27 cellular contexts compared by ENCODE assay signal in genomic region chr9:92524881-92525280, GRCh38. TPM values are rescaled to one million over a fixed set of nuclear protein-coding genes. Genes with fewer than 3 reads are reported as not detected.
DNase-seq lines count a peak whose midpoint lies in the region; ATAC-seq, FAIRE-seq and TF ChIP-seq lines count a peak whose summit lies in the region.
"Had no signal": no experiment of that assay in that cellular context is flagged by ENCODE, and none has a peak within 500 bp of the region (broad histone marks: within the 10 kb centered on the region; RNA-seq: fewer than 3 reads in every experiment).

No MANE protein-coding gene starts in this region.

- H3K4me1 ChIP-seq in HepG2 (ENCODE audit: insufficient read depth, low read length) (peaks cover 14% of the 10 kb centered on the region), right lobe of liver (peaks cover 0 to 5% (median 0%) of the 10 kb centered on the region in 4 donors), mesendoderm (ENCODE audit: control insufficient read depth, low read depth, low read length) (no peaks in the 10 kb centered on the region), smooth muscle cell (ENCODE audit: low read depth) (no peaks in the 10 kb centered on the region)
- H3K4me1 ChIP-seq: BLaER1 had no signal

- H3K4me1 Mint-ChIP-seq in activated CD4-positive, alpha-beta memory T cell treated with anti-CD3 and anti-CD28 coated beads for 36 hours (ENCODE audit: low read depth): no peaks in the 10 kb centered on the region
- H3K4me1 Mint-ChIP-seq: CD14-positive monocyte; CD4-positive, alpha-beta memory T cell; CD4-positive, CD25-positive, alpha-beta regulatory T cell; CD8-positive, alpha-beta memory T cell had no signal

- ATAC-seq in HepG2: no peak
- ATAC-seq in right lobe of liver: no peak
- no peak for ATAC-seq in GM21576 (IDR thresholded peaks at IDR 0.05; ENCODE audit: unreplicated experiment)
- ATAC-seq: GM12878 had no signal

- CTCF ChIA-PET in HepG2 (lab: Yijun Ruan, JAX; ENCODE audit: low intra/inter-chr PET ratio, low total read pairs): no interaction called here
- CTCF ChIA-PET in activated CD4-positive, alpha-beta memory T cell treated with anti-CD3 and anti-CD28 coated beads for 36 hours (lab: Charles Lee): no interaction called here

- H3K56ac ChIP-seq in mesendoderm (ENCODE audit: low read length): no peak overlapping the region

- no peak overlapping the region for H3K4me3 ChIP-seq in HepG2 (replicated peaks in 1 of 3; ENCODE audit: insufficient read depth in 1 of 3, low read depth in 2 of 3, low read length in 3 of 3)
- no peak overlapping the region for H3K4me3 ChIP-seq in right lobe of liver
- no peak overlapping the region for H3K4me3 ChIP-seq in mesendoderm (ENCODE audit: low read length)
- H3K4me3 ChIP-seq in smooth muscle cell: no peak overlapping the region
- H3K4me3 ChIP-seq: BLaER1, GM12878 had no signal

- H3K79me2 ChIP-seq in HepG2 (ENCODE audit: insufficient read depth, low read length): no peaks in the 10 kb centered on the region
- H3K79me2 ChIP-seq in mesendoderm (ENCODE audit: control insufficient read depth, insufficient read depth, low read length): no peaks in the 10 kb centered on the region
- H3K79me2 ChIP-seq in smooth muscle cell (ENCODE audit: low read depth): no peaks in the 10 kb centered on the region

- H3K9me3 ChIP-seq in HepG2 (ENCODE audit: low read length) (no peaks in the 10 kb centered on the region), right lobe of liver (no peaks in the 10 kb centered on the region), smooth muscle cell (replicated peaks; ENCODE audit: low read depth) (no peaks in the 10 kb centered on the region)
- H3K9me3 ChIP-seq: BE2C had no signal

- H2BK120ac ChIP-seq in mesendoderm (ENCODE audit: low read depth, low read length): no peak overlapping the region

- H4K20me1 ChIP-seq in HepG2 (ENCODE audit: insufficient read depth, low read length) (no peaks in the 10 kb centered on the region), smooth muscle cell (ENCODE audit: low read depth) (no peaks in the 10 kb centered on the region)
- H4K20me1 ChIP-seq: BLaER1 had no signal

- POLR2A ChIA-PET in HepG2 (lab: Yijun Ruan, JAX): no interaction called here
- POLR2A ChIA-PET in activated CD4-positive, alpha-beta memory T cell treated with anti-CD3 and anti-CD28 coated beads for 36 hours (lab: Charles Lee): no interaction called here

- H2BK15ac ChIP-seq in mesendoderm (replicated peaks; ENCODE audit: low read depth): no peak overlapping the region

- H2AFZ ChIP-seq in HepG2 (ENCODE audit: low read length): no peak overlapping the region
- H2AFZ ChIP-seq in smooth muscle cell (ENCODE audit: low read depth): no peak overlapping the region

- H3K9me3 Mint-ChIP-seq in activated CD4-positive, alpha-beta memory T cell treated with anti-CD3 and anti-CD28 coated beads for 36 hours: no peaks in the 10 kb centered on the region
- H3K9me3 Mint-ChIP-seq: CD14-positive monocyte; CD4-positive, alpha-beta memory T cell; CD8-positive, alpha-beta memory T cell had no signal

- WGBS in HepG2 (ENCODE audit: low lambda C conversion rate): 100% methylated on average over 1 of the region's 1 CpG
- no CpG with 5 or more reads among the region's 1 CpG for whole genome bisulfite sequencing in right lobe of liver (ENCODE audit: insufficient coverage, low coverage, low lambda C conversion rate, missing lambda C conversion rate)
- no CpG with 5 or more reads among the region's 1 CpG for WGBS in mesendoderm (ENCODE audit: extremely low coverage, insufficient coverage, low lambda C conversion rate)
- WGBS in smooth muscle cell (ENCODE audit: low lambda C conversion rate): 96% methylated on average over 1 of the region's 1 CpG

- no TSS peak for BruUV-seq in HepG2 (replicated peaks; lab: Mats Ljungman, UMichigan)

- H3K36me3 ChIP-seq in HepG2 (replicated peaks in 1 of 2; ENCODE audit: control insufficient read depth in 1 of 2, insufficient read depth in 2 of 2, low read length in 2 of 2): no peaks in the 10 kb centered on the region
- no peaks in the 10 kb centered on the region for H3K36me3 ChIP-seq in right lobe of liver
- H3K36me3 ChIP-seq in mesendoderm (ENCODE audit: control insufficient read depth, insufficient read depth, low read length): no peaks in the 10 kb centered on the region
- H3K36me3 ChIP-seq in smooth muscle cell (ENCODE audit: low read depth): no peaks in the 10 kb centered on the region
- H3K36me3 ChIP-seq: BE2C had no signal

- in situ Hi-C loops in HepG2 (cut with HindIII; ENCODE audit: extremely low pct_ligation_motif_present, low pct_unique_long_range_greater_than_20kb): no loop called here

- H3K27me3 ChIP-seq in HepG2 (ENCODE audit: control insufficient read depth in 1 of 2, insufficient read depth in 2 of 2, low read length in 2 of 2): no peaks in the 10 kb centered on the region
- no peaks in the 10 kb centered on the region for H3K27me3 ChIP-seq in right lobe of liver
- H3K27me3 ChIP-seq in mesendoderm (ENCODE audit: insufficient read depth, low read length, poor library complexity): no peaks in the 10 kb centered on the region
- no peaks in the 10 kb centered on the region for H3K27me3 ChIP-seq in smooth muscle cell (ENCODE audit: low read depth)
- H3K27me3 ChIP-seq: BE2C, BLaER1 had no signal

- H3K36me3 Mint-ChIP-seq in activated CD4-positive, alpha-beta memory T cell treated with anti-CD3 and anti-CD28 coated beads for 36 hours: no peaks in the 10 kb centered on the region
- H3K36me3 Mint-ChIP-seq: CD4-positive, alpha-beta memory T cell; CD4-positive, CD25-positive, alpha-beta regulatory T cell had no signal

- no peak overlapping the region for H3K4ac ChIP-seq in mesendoderm (ENCODE audit: low read depth, low read length)

- H3F3A ChIP-seq in smooth muscle cell (ENCODE audit: low read depth): no peaks in the 10 kb centered on the region

- H3K9ac ChIP-seq in HepG2 (ENCODE audit: insufficient read depth, low read depth, low read length) (no peak overlapping the region), mesendoderm (ENCODE audit: low read length) (no peak overlapping the region), smooth muscle cell (ENCODE audit: low read depth) (peak overlapping the region; percentile 1)
- H3K9ac ChIP-seq: BLaER1 had no signal

- H3K4me2 ChIP-seq in HepG2 (ENCODE audit: low read depth, low read length) (no peak overlapping the region), mesendoderm (ENCODE audit: low read length) (no peak overlapping the region), smooth muscle cell (no peak overlapping the region)
- H3K4me2 ChIP-seq: BLaER1 had no signal

- no peak for DNase-seq in HepG2 (ENCODE audit: low spot score)
- no peak for DNase-seq in right lobe of liver
- DNase-seq in mesendoderm: peak; percentile 14
- no peak for DNase-seq in smooth muscle cell (lab: John Stamatoyannopoulos, UW; ENCODE audit: unreplicated experiment)
- no peak for DNase-seq in activated CD4-positive, alpha-beta memory T cell treated with anti-CD3 and anti-CD28 coated beads for 36 hours
- DNase-seq: 8988T; ACHN; BE2C; C1 segment of cervical spinal cord; CD4-positive, alpha-beta memory T cell; CD4-positive, CD25-positive, alpha-beta regulatory T cell; CD8-positive, alpha-beta memory T cell; COR-L47; DMS 273 treated with DMSO at 0.1 percent for 48 hours; DMS153; DMS53; DMS79; DND-41; GDM1 had no signal

- H3K18ac ChIP-seq in mesendoderm (ENCODE audit: low read length): no peak overlapping the region

- FAIRE-seq in HepG2 (lab: Jason Lieb, UNC): no peak
- FAIRE-seq: A204.1, GM12878, GM19239 had no signal

- TF ChIP-seq CTCF in HepG2 (CRISPR knock-in tag; IDR thresholded peaks at IDR 0.05) (no peak), right lobe of liver (IDR thresholded peaks at IDR 0.05) (no peak), smooth muscle cell (IDR thresholded peaks at IDR 0.05; ENCODE audit: borderline replicate concordance, insufficient read depth, poor library complexity, severe bottlenecking) (no peak)

- intact Hi-C loops in HepG2 (cut with micrococcal nuclease; ENCODE audit: unreplicated experiment) (no loop called here), right lobe of liver (cut with DNase I) (no loop called here)
- intact Hi-C loops in activated CD4-positive, alpha-beta memory T cell treated with anti-CD3 and anti-CD28 coated beads for 36 hours (cut with micrococcal nuclease): no loop called here

- H3K27me3 Mint-ChIP-seq in activated CD4-positive, alpha-beta memory T cell treated with anti-CD3 and anti-CD28 coated beads for 36 hours: no peaks in the 10 kb centered on the region
- H3K27me3 Mint-ChIP-seq: CD4-positive, alpha-beta memory T cell; CD4-positive, CD25-positive, alpha-beta regulatory T cell; CD8-positive, alpha-beta memory T cell had no signal

- H3K27ac Mint-ChIP-seq in activated CD4-positive, alpha-beta memory T cell treated with anti-CD3 and anti-CD28 coated beads for 36 hours: no peak overlapping the region
- H3K27ac Mint-ChIP-seq: CD14-positive monocyte; CD4-positive, alpha-beta memory T cell; CD4-positive, CD25-positive, alpha-beta regulatory T cell had no signal

- H3K27ac ChIP-seq in HepG2 (ENCODE audit: extremely low read length, insufficient read depth, low read length): no peak overlapping the region
- no peak overlapping the region for H3K27ac ChIP-seq in right lobe of liver
- no peak overlapping the region for H3K27ac ChIP-seq in mesendoderm (ENCODE audit: low read depth, low read length)
- H3K27ac ChIP-seq in smooth muscle cell (ENCODE audit: low read depth): peak overlapping the region; percentile 17
- H3K27ac ChIP-seq: BLaER1 had no signal

- H2BK5ac ChIP-seq in mesendoderm (ENCODE audit: low read length): no peak overlapping the region

- no peak overlapping the region for H3K4me3 Mint-ChIP-seq in activated CD4-positive, alpha-beta memory T cell treated with anti-CD3 and anti-CD28 coated beads for 36 hours
- H3K4me3 Mint-ChIP-seq: CD14-positive monocyte; CD4-positive, alpha-beta memory T cell; CD4-positive, CD25-positive, alpha-beta regulatory T cell; CD8-positive, alpha-beta memory T cell had no signal

- H4K5ac ChIP-seq in mesendoderm (ENCODE audit: low read length): no peak overlapping the region

- TF ChIP-seq POLR2A in HepG2 (IDR thresholded peaks at IDR 0.05; ENCODE audit: insufficient read depth in 1 of 2, low read depth in 2 of 2, low read length in 2 of 2): no peak
- TF ChIP-seq POLR2A in right lobe of liver (IDR thresholded peaks at IDR 0.05): no peak

- no peaks in the 10 kb centered on the region for H3K79me1 ChIP-seq in mesendoderm (ENCODE audit: low read length)

- TF ChIP-seq EP300 in HepG2 (IDR thresholded peaks at IDR 0.05; ENCODE audit: low read depth in 2 of 2, low read length in 2 of 2) (no peak), HepG2 (CRISPR knock-in tag; IDR thresholded peaks at IDR 0.05; ENCODE audit: borderline replicate concordance) (no peak)

- H3K23ac ChIP-seq in mesendoderm (ENCODE audit: low read length): no peak overlapping the region

- no peak overlapping the region for H4K8ac ChIP-seq in mesendoderm (ENCODE audit: low read depth, low read length)

- no peak for TF ChIP-seq RAD21 in HepG2 (CRISPR knock-in tag; IDR thresholded peaks at IDR 0.05)

- H2AK5ac ChIP-seq in mesendoderm (ENCODE audit: low read length): no peak overlapping the region

RNA-seq across cellular contexts. Expression of gene ECM2, which starts 10.9 kb away (rescaled TPM):
- total RNA-seq in HepG2 (2016; rRNA removed; fragmentation: Illumina TruSeq; extraction: Trizol): not detected in 2 replicates
- not detected in 2 replicates for total RNA-seq in HepG2 (2016; cell fraction: cytosol; rRNA removed; fragmentation: Illumina TruSeq; extraction: Trizol; ENCODE audit: low read depth)
- total RNA-seq in HepG2 (2016; cell fraction: insoluble cytoplasmic fraction; rRNA removed; fragmentation: Illumina TruSeq; extraction: Trizol): 0.13 TPM in 1 of 2 replicates, not detected in the other
- not detected in 2 replicates for total RNA-seq in HepG2 (2016; cell fraction: membrane; rRNA removed; fragmentation: Illumina TruSeq; extraction: Trizol)
- total RNA-seq in HepG2 (2016; cell fraction: nucleus; rRNA removed; fragmentation: Illumina TruSeq; extraction: Trizol): not detected in 2 replicates
- polyA plus RNA-seq in HepG2 (2011; rRNA removed): 0.37 and 0.67 TPM in 2 replicates
- polyA plus RNA-seq in HepG2 (2011; cell fraction: cytosol; rRNA removed): 0.16 and 0.40 TPM in 2 replicates
- polyA plus RNA-seq in HepG2 (2011; cell fraction: nucleus; rRNA removed): 0.26 and 0.42 TPM in 2 replicates
- polyA plus RNA-seq in HepG2 (2012): 3.1 and 10.1 TPM in 2 replicates
- polyA plus RNA-seq in HepG2 (2016; cell fraction: cytosol; fragmentation: Illumina TruSeq; extraction: Trizol; ENCODE audit: low read depth): not detected in 2 replicates
- polyA plus RNA-seq in HepG2 (2016; cell fraction: insoluble cytoplasmic fraction; fragmentation: Illumina TruSeq; extraction: Trizol; ENCODE audit: low read depth): not detected in 2 replicates
- not detected in 2 replicates for polyA plus RNA-seq in HepG2 (2016; cell fraction: membrane; fragmentation: Illumina TruSeq; extraction: Trizol; ENCODE audit: low read depth)
- polyA plus RNA-seq in HepG2 (2016; cell fraction: nucleus; fragmentation: Illumina TruSeq; extraction: Trizol; ENCODE audit: insufficient read depth, low read depth): not detected in 2 replicates
- polyA minus RNA-seq in HepG2 (2011; rRNA and poly(A)+ RNA removed; ENCODE audit: low replicate concordance): 0.26 and 0.58 TPM in 2 replicates
- 0.30 TPM in 1 of 2 replicates, not detected in the other for polyA minus RNA-seq in HepG2 (2011; cell fraction: cytosol; rRNA and poly(A)+ RNA removed)
- polyA minus RNA-seq in HepG2 (2011; cell fraction: nucleus; rRNA and poly(A)+ RNA removed): 0.37 and 0.64 TPM in 2 replicates
- total RNA-seq in right lobe of liver: 10 to 100 TPM; 19.0 to 27.1 (median 22.4) TPM
- polyA plus RNA-seq in mesendoderm (2013, experiment 1 of 2): 0.03 TPM
- 0.01 TPM for polyA plus RNA-seq in mesendoderm (2013, experiment 2 of 2)
- total RNA-seq in smooth muscle cell: 0.27 and 0.85 TPM in 2 replicates
- 0.37 and 0.50 TPM in 2 replicates for polyA plus RNA-seq in smooth muscle cell
- not detected for total RNA-seq in activated CD4-positive, alpha-beta memory T cell treated with anti-CD3 and anti-CD28 coated beads for 36 hours
- total RNA-seq: CD4-positive, alpha-beta memory T cell; CD4-positive, CD25-positive, alpha-beta regulatory T cell; CD8-positive, alpha-beta memory T cell; G401 had no signal
- polyA plus RNA-seq: CD4-positive, alpha-beta memory T cell; CD4-positive, CD25-positive, alpha-beta regulatory T cell; CD8-positive, alpha-beta memory T cell had no signal

RNA-seq across cellular contexts. Expression of gene ASPN, which starts 42.6 kb away (rescaled TPM):
- total RNA-seq in HepG2 (2016; rRNA removed; fragmentation: Illumina TruSeq; extraction: Trizol): not detected in 2 replicates
- not detected in 2 replicates for total RNA-seq in HepG2 (2016; cell fraction: cytosol; rRNA removed; fragmentation: Illumina TruSeq; extraction: Trizol; ENCODE audit: low read depth)
- total RNA-seq in HepG2 (2016; cell fraction: insoluble cytoplasmic fraction; rRNA removed; fragmentation: Illumina TruSeq; extraction: Trizol): not detected in 2 replicates
- not detected in 2 replicates for total RNA-seq in HepG2 (2016; cell fraction: membrane; rRNA removed; fragmentation: Illumina TruSeq; extraction: Trizol)
- total RNA-seq in HepG2 (2016; cell fraction: nucleus; rRNA removed; fragmentation: Illumina TruSeq; extraction: Trizol): not detected in 2 replicates
- polyA plus RNA-seq in HepG2 (2011; rRNA removed): not detected in 2 replicates
- polyA plus RNA-seq in HepG2 (2011; cell fraction: cytosol; rRNA removed): not detected in 2 replicates
- polyA plus RNA-seq in HepG2 (2011; cell fraction: nucleus; rRNA removed): not detected in 2 replicates
- not detected in 2 replicates for polyA plus RNA-seq in HepG2 (2012)
- not detected in 2 replicates for polyA plus RNA-seq in HepG2 (2016; cell fraction: cytosol; fragmentation: Illumina TruSeq; extraction: Trizol; ENCODE audit: low read depth)
- not detected in 2 replicates for polyA plus RNA-seq in HepG2 (2016; cell fraction: insoluble cytoplasmic fraction; fragmentation: Illumina TruSeq; extraction: Trizol; ENCODE audit: low read depth)
- polyA plus RNA-seq in HepG2 (2016; cell fraction: membrane; fragmentation: Illumina TruSeq; extraction: Trizol; ENCODE audit: low read depth): not detected in 2 replicates
- not detected in 2 replicates for polyA plus RNA-seq in HepG2 (2016; cell fraction: nucleus; fragmentation: Illumina TruSeq; extraction: Trizol; ENCODE audit: insufficient read depth, low read depth)
- polyA minus RNA-seq in HepG2 (2011; rRNA and poly(A)+ RNA removed; ENCODE audit: low replicate concordance): not detected in 2 replicates
- not detected in 2 replicates for polyA minus RNA-seq in HepG2 (2011; cell fraction: cytosol; rRNA and poly(A)+ RNA removed)
- not detected in 2 replicates for polyA minus RNA-seq in HepG2 (2011; cell fraction: nucleus; rRNA and poly(A)+ RNA removed)
- total RNA-seq in right lobe of liver: 10 to 100 TPM in 3 of 6 experiments, 1 to 10 TPM in 3; 3.8 to 13.3 (median 10.4) TPM
- not detected for polyA plus RNA-seq in mesendoderm (2013, experiment 1 of 2)
- polyA plus RNA-seq in mesendoderm (2013, experiment 2 of 2): not detected
- total RNA-seq in smooth muscle cell: 17.0 and 42.9 TPM in 2 replicates
- polyA plus RNA-seq in smooth muscle cell: 9.1 and 30.0 TPM in 2 replicates
- not detected for total RNA-seq in activated CD4-positive, alpha-beta memory T cell treated with anti-CD3 and anti-CD28 coated beads for 36 hours
- total RNA-seq: CD4-positive, alpha-beta memory T cell; CD4-positive, CD25-positive, alpha-beta regulatory T cell; CD8-positive, alpha-beta memory T cell; Daoy; G401; GM12878 had no signal
- polyA plus RNA-seq: CD14-positive monocyte; CD4-positive, alpha-beta memory T cell; CD4-positive, CD25-positive, alpha-beta regulatory T cell; CD8-positive, alpha-beta memory T cell had no signal

Comparison
In these comparisons a context has a peak if more than half of its experiments do, and no peak if none do; other contexts are left out.
1. RNA of gene ECM2, which starts 10.9 kb away (total RNA-seq): 19.0 to 27.1 TPM in right lobe of liver; 0.27 to 0.85 TPM in smooth muscle cell, 0.13 TPM in HepG2 and not detected in activated CD4-positive, alpha-beta memory T cell treated with anti-CD3 and anti-CD28 coated beads for 36 hours; every median in the first group is over 10 times any median in the second.
2. RNA of gene ASPN, which starts 42.6 kb away (total RNA-seq): 17.0 to 42.9 TPM in smooth muscle cell and 3.8 to 13.3 TPM in right lobe of liver; not detected in HepG2 and not detected in activated CD4-positive, alpha-beta memory T cell treated with anti-CD3 and anti-CD28 coated beads for 36 hours; every median in the first group is over 4 times any median in the second.